ENCODE assay signal across 19 cellular contexts in the genomic region with DNA sequence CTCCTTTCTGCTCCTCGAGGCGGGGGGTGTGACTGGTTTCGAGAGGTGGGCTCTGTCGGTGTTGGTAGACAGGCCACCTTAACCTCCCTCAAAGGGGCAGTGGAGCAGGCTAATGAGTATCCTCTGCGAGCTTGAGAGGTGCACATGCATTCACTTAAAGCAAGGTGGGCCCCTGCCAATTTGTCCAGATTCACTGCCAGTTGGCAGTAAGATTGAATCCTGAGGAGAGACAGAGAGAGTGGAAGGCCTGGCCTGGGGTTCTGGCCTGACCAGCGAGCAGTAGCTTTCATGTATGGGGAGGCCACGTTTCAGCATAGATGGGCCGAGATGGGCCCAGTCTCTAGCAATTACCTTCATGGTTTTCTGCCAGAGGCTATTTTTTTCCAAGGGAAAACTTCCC.
DNase-seq lines count a peak whose midpoint lies in the region; TF ChIP-seq lines count a peak whose summit lies in the region.
"Had no signal": no experiment of that assay in that cellular context is flagged by ENCODE, and none has a peak within 500 bp of the region (broad histone marks: within the 10 kb centered on the region; RNA-seq: fewer than 3 reads in every experiment).

No MANE protein-coding gene starts in this region.

- TF ChIP-seq POLR2A in breast epithelium (IDR thresholded peaks at IDR 0.05) = no peak

- H3K9ac ChIP-seq in GM23248 = peak overlapping the region; percentile 68
- no peak overlapping the region for H3K9ac ChIP-seq in subcutaneous abdominal adipose tissue (ENCODE audit: low read length in 5 of 5)

- no peak for TF ChIP-seq CTCF in breast epithelium (IDR thresholded peaks at IDR 0.05)

- 29 to 33% methylated on average over 8 of the region's 8 CpGs for WGBS in GM23248 (ENCODE audit: low coverage in 1 of 2, low lambda C conversion rate in 2 of 2, missing lambda C conversion rate in 2 of 2), 2 experiments
- WGBS in mesodermal cell (ENCODE audit: insufficient coverage in 2 of 2), 2 experiments = 84 to 94% methylated on average over 4 of the region's 8 CpGs

- H3K4me2 ChIP-seq in GM23248 (ENCODE audit: unreplicated experiment) = peak overlapping the region; percentile 40

- no peak overlapping the region for H3K4me3 ChIP-seq in GM23248
- H3K4me3 ChIP-seq in breast epithelium = no peak overlapping the region
- no peak overlapping the region for H3K4me3 ChIP-seq in mesodermal cell (ENCODE audit: extremely low read depth, insufficient read depth, low read length, poor library complexity, severe bottlenecking)
- peak overlapping the region in 1 of 5 donors; percentile 26 for H3K4me3 ChIP-seq in subcutaneous abdominal adipose tissue (ENCODE audit: low read depth in 1 of 5, low read length in 5 of 5)
- H3K4me3 ChIP-seq: heart right ventricle had no signal

- H3K9me3 ChIP-seq in GM23248 (ENCODE audit: low read depth) = no peaks in the 10 kb centered on the region
- H3K9me3 ChIP-seq in breast epithelium = no peaks in the 10 kb centered on the region
- H3K9me3 ChIP-seq in mesodermal cell (ENCODE audit: control insufficient read depth, low read length) = no peaks in the 10 kb centered on the region
- H3K9me3 ChIP-seq in subcutaneous abdominal adipose tissue (ENCODE audit: control insufficient read depth in 5 of 5, low read length in 5 of 5) = no peaks in the 10 kb centered on the region
- H3K9me3 ChIP-seq: heart right ventricle had no signal

- no peaks in the 10 kb centered on the region for H3K9me2 ChIP-seq in GM23248 (ENCODE audit: insufficient read depth)

- peaks cover 13% of the 10 kb centered on the region; the same call in 1 of the 2 replicates for H3F3A ChIP-seq in GM23248 (ENCODE audit: insufficient read depth)

- intact Hi-C loops in breast epithelium (cut with DNase I; ENCODE audit: low total_unique reads) = no loop called here

- H3K27me3 ChIP-seq in GM23248 (replicated peaks; ENCODE audit: insufficient read depth) (no peaks in the 10 kb centered on the region), breast epithelium (no peaks in the 10 kb centered on the region), subcutaneous abdominal adipose tissue (ENCODE audit: control insufficient read depth in 5 of 5, insufficient read depth in 4 of 5, low read length in 5 of 5) (no peaks in the 10 kb centered on the region)
- H3K27me3 ChIP-seq: heart right ventricle had no signal

- H4K20me1 ChIP-seq in GM23248 (ENCODE audit: insufficient read depth) = no peaks in the 10 kb centered on the region

- H3K79me2 ChIP-seq in GM23248 (ENCODE audit: insufficient read depth) = no peaks in the 10 kb centered on the region; the same call in 1 of the 2 replicates

- H3K36me3 ChIP-seq in GM23248 (ENCODE audit: low read depth) (no peaks in the 10 kb centered on the region), breast epithelium (no peaks in the 10 kb centered on the region), mesodermal cell (ENCODE audit: control insufficient read depth, insufficient read depth, low read length) (no peaks in the 10 kb centered on the region), subcutaneous abdominal adipose tissue (ENCODE audit: control insufficient read depth in 5 of 5, insufficient read depth in 5 of 5, low read length in 5 of 5) (no peaks in the 10 kb centered on the region)
- H3K36me3 ChIP-seq: heart right ventricle had no signal

- H2AFZ ChIP-seq in GM23248 = peak overlapping the region; percentile 66

- in situ Hi-C loops in GM23248 (cut with MboI) = no loop called here
- in situ Hi-C loops in ACHN (cut with HindIII; ENCODE audit: low pct_ligation_motif_present, low pct_unique_long_range_greater_than_20kb, low sequenced_read_pairs) = no loop called here

- H3K27ac ChIP-seq in GM23248 (peak overlapping the region; percentile 88), breast epithelium (peak overlapping the region; percentile 81 to 94), mesodermal cell (ENCODE audit: low read depth, low read length, severe bottlenecking) (peak overlapping the region; percentile 29), subcutaneous abdominal adipose tissue (ENCODE audit: low read depth, low read length) (peak overlapping the region; percentile 71)
- H3K27ac ChIP-seq: heart right ventricle had no signal

- DNase-seq in GM23248 (peak; percentile 53), breast epithelium (ENCODE audit: low spot score in 2 of 2) (peak in 1 of 2 donors; percentile 49), ACHN (no peak), NK-92 (lab: John Stamatoyannopoulos, UW; ENCODE audit: unreplicated experiment) (no peak), SK-N-DZ (ENCODE audit: low spot score) (no peak), kidney glomerular epithelial cell (lab: John Stamatoyannopoulos, UW) (no peak)
- DNase-seq: activated B cell treated with CpG ODN at 0.5 μM for 24 hours; activated CD8-positive, alpha-beta T cell treated with anti-CD3 and anti-CD28 coated beads, Interleukin-2, amount 10 ng/mL, durations not matched to agents 7 days and 5 days; activated T-cell treated with anti-CD3 and anti-CD28 coated beads, Interleukin-2, amount 50 U/mL, for 48 hours; erythroblast; heart right ventricle; MV-4-11; natural killer cell; NCI-H187; NCI-H446 treated with DMSO at 0.1 percent for 48 hours; SHP77 treated with DMSO at 0.1 percent for 48 hours; stimulated activated naive B cell treated with anti-CD40 and anti-IgM and Interleukin-4, amounts not matched to agents 10 μg/mL and 1 μg/mL and 100 μg/mL, for 72 hours had no signal

- H3K4me1 ChIP-seq in GM23248 (ENCODE audit: insufficient read depth) (peaks cover 18% of the 10 kb centered on the region), breast epithelium (peaks cover 0 to 4% of the 10 kb centered on the region in 2 donors), mesodermal cell (ENCODE audit: control insufficient read depth, insufficient read depth, low read length, poor library complexity, severe bottlenecking) (no peaks in the 10 kb centered on the region), subcutaneous abdominal adipose tissue (ENCODE audit: control insufficient read depth in 5 of 5, insufficient read depth in 5 of 5, low read length in 5 of 5) (peaks cover 0 to 33% (median 30%) of the 10 kb centered on the region in 5 donors)

Comparison
In these comparisons a context has a peak if more than half of its experiments do, and no peak if none do; other contexts are left out.
1. H3K27ac ChIP-seq: peak in every context shown above with its lines; median percentile 88 in GM23248; 88 in breast epithelium; 71 in subcutaneous abdominal adipose tissue; 29 in mesodermal cell.